In the genomic region with DNA sequence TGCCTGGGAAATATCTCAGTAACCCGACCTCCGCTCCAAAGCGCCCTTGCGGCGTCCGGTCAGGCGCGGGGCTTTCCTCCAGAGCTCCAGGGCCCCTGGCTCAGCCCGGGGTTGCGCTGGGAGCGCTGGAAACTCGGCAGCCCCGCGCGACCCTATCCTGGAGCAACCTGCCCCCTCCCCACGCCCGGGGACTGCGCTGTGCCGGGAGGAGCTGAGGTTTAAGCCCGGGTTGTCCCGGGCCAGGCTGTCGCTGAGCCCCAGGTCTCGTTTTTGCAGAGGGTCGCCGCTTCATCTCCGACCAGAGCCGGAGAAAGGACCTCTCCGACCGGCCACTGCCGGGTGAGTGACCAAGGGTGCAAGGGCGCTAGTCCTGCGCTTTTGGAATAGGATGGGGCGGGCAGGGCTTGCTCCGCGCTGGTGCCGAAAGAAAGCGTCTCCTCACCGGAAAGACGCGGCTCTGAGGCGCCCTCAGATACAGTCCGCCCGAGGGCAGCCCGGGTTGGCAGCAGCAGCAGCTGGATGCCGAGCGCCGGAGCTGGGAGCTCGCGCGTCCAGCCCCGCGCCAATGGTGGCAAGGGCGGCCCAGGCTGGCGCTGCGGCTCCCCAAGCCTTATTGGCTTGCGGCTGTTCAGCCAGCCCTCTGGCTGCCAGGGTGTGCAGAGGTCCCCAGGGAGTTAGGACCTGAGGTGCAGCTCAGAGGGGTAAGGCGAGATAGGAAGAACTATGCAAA, we compare ENCODE assay signal across 2 cellular contexts.
TF ChIP-seq lines count a peak whose summit lies in the region.

No MANE protein-coding gene starts in this region.

TF ChIP-seq in IMR-90, 13 proteins besides CTCF, POLR2A, EP300 and RAD21 (continued from another document):
- no peak for TF ChIP-seq SMC3 (IDR thresholded peaks at IDR 0.05; ENCODE audit: low read depth, low read length)
- TF ChIP-seq MXI1 (IDR thresholded peaks at IDR 0.05; ENCODE audit: borderline replicate concordance, low read depth, low read length), result no peak
- TF ChIP-seq CHD1 (IDR thresholded peaks at IDR 0.05; ENCODE audit: low read depth, low read length), result no peak
- TF ChIP-seq NFE2L2 (IDR thresholded peaks at IDR 0.05; ENCODE audit: low read depth, low read length), result no peak
- TF ChIP-seq RFX5 (IDR thresholded peaks at IDR 0.05; ENCODE audit: low read depth, low read length), result no peak
- TF ChIP-seq RCOR1 (IDR thresholded peaks at IDR 0.05; ENCODE audit: insufficient replicate concordance, low read length), result no peak
- TF ChIP-seq, protein P1, sequence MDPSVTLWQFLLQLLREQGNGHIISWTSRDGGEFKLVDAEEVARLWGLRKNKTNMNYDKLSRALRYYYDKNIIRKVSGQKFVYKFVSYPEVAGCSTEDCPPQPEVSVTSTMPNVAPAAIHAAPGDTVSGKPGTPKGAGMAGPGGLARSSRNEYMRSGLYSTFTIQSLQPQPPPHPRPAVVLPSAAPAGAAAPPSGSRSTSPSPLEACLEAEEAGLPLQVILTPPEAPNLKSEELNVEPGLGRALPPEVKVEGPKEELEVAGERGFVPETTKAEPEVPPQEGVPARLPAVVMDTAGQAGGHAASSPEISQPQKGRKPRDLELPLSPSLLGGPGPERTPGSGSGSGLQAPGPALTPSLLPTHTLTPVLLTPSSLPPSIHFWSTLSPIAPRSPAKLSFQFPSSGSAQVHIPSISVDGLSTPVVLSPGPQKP (IDR thresholded peaks at IDR 0.05; ENCODE audit: borderline replicate concordance, low read depth, low read length), result no peak
- TF ChIP-seq, protein P2, sequence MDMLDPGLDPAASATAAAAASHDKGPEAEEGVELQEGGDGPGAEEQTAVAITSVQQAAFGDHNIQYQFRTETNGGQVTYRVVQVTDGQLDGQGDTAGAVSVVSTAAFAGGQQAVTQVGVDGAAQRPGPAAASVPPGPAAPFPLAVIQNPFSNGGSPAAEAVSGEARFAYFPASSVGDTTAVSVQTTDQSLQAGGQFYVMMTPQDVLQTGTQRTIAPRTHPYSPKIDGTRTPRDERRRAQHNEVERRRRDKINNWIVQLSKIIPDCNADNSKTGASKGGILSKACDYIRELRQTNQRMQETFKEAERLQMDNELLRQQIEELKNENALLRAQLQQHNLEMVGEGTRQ (IDR thresholded peaks at IDR 0.05; ENCODE audit: low read depth, low read length), result no peak
- TF ChIP-seq FOS (IDR thresholded peaks at IDR 0.05; ENCODE audit: low read depth, low read length), result no peak
- no peak for TF ChIP-seq MAFK (IDR thresholded peaks at IDR 0.05; ENCODE audit: low read depth, low read length)
- TF ChIP-seq CEBPB (IDR thresholded peaks at IDR 0.05; ENCODE audit: low read depth, low read length), result no peak
TF ChIP-seq in IMR-90: peak in this region for 0.

TF ChIP-seq in SK-N-SH treated with all-trans-retinoic acid at 6 μM for 48 hours, 23 proteins besides CTCF, POLR2A, EP300 and RAD21 (continued from another document):
- no peak for TF ChIP-seq CSDC2 (CRISPR knock-in tag; IDR thresholded peaks at IDR 0.05)
